In the genomic region with DNA sequence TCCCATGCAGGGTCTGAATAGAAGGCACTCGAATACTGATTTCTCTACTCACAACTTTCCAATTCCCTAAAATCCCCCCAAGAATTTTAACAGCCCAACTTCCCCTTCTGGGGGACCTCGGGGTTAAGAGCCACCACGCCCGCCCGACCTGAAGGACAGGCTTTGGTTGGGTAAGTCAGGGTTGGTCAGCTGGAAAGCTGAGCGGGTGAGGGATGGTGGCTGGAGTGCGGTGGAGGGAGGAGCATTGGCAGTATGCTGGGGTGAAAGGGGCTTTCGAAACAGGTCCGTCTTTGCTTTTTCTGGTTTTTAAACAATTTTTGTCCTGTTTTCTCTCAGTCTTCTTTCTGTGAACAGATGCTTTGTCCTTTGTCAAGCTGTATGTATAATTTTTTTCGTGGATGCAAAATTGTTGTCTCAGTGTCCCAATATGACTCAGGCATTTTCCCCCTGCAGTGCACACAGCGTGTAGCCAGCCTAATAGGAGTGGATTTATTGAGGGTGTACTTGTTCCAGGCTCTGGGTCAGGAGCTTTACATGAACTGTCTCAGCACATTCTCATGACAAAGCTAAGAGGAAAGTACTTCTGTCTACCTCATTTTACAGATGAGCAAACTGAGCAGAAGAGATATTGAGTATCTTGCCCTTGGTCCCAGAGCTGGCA, we compare ENCODE assay signal across 15 cellular contexts. TPM values are rescaled to one million over a fixed set of nuclear protein-coding genes. Genes with fewer than 3 reads are reported as not detected.
DNase-seq lines count a peak whose midpoint lies in the region; ATAC-seq and TF ChIP-seq lines count a peak whose summit lies in the region.
"Had no signal": no experiment of that assay in that cellular context is flagged by ENCODE, and none has a peak within 500 bp of the region (broad histone marks: within the 10 kb centered on the region; RNA-seq: fewer than 3 reads in every experiment).

No MANE protein-coding gene starts in this region.

- H3K27me3 ChIP-seq in H7 (ENCODE audit: control insufficient read depth, insufficient read depth, low read length), result no peaks in the 10 kb centered on the region
- H3K27me3 ChIP-seq in sigmoid colon, result no peaks in the 10 kb centered on the region
- H3K27me3 ChIP-seq in dorsolateral prefrontal cortex, result no peaks in the 10 kb centered on the region
- H3K27me3 ChIP-seq in Caco-2 (replicated peaks; ENCODE audit: control insufficient read depth, insufficient read depth, low read length), result no peaks in the 10 kb centered on the region
- H3K27me3 ChIP-seq: testis had no signal

- 77 to 85% methylated on average over 11 of the region's 11 CpGs for WGBS in sigmoid colon, 2 donors

- peaks cover 91% of the 10 kb centered on the region for H3K4me1 Mint-ChIP-seq in activated CD8-positive, alpha-beta T cell treated with anti-CD3 and anti-CD28 coated beads for 36 hours (ENCODE audit: low read depth)
- H3K4me1 Mint-ChIP-seq in activated CD8-positive, alpha-beta T cell treated with anti-CD3 and anti-CD28 coated beads, Interleukin-2, amount 10 ng/mL, durations not matched to agents 7 days and 5 days (ENCODE audit: low read depth), result peaks cover 76% of the 10 kb centered on the region
- peaks cover 99% of the 10 kb centered on the region for H3K4me1 Mint-ChIP-seq in activated naive CD8-positive, alpha-beta T cell treated with anti-CD3 and anti-CD28 coated beads, Interleukin-2, amount 50 U/mL, for 24 hours
- H3K4me1 Mint-ChIP-seq in Caco-2 (ENCODE audit: low read depth, unreplicated experiment), result peaks cover 39% of the 10 kb centered on the region

- ATAC-seq in activated CD8-positive, alpha-beta T cell treated with anti-CD3 and anti-CD28 coated beads for 36 hours, result no peak
- ATAC-seq in activated CD8-positive, alpha-beta T cell treated with anti-CD3 and anti-CD28 coated beads, Interleukin-2, amount 10 ng/mL, durations not matched to agents 7 days and 5 days, result no peak
- ATAC-seq in activated naive CD8-positive, alpha-beta T cell treated with anti-CD3 and anti-CD28 coated beads, Interleukin-2, amount 50 U/mL, for 24 hours, result no peak
- ATAC-seq: A549, right cardiac atrium had no signal

- no peak for TF ChIP-seq CTCF in activated CD8-positive, alpha-beta T cell treated with anti-CD3 and anti-CD28 coated beads for 36 hours (IDR thresholded peaks at IDR 0.05)
- TF ChIP-seq CTCF in sigmoid colon (IDR thresholded peaks at IDR 0.05), result no peak
- TF ChIP-seq CTCF in dorsolateral prefrontal cortex (IDR thresholded peaks at IDR 0.05 in 54 of 56, conservative IDR thresholded peaks at IDR 0.05 in 2 of 56; ENCODE audit: low read depth in 1 of 56, partially characterized antibody in 56 of 56), result no peak
- TF ChIP-seq CTCF in Caco-2 (IDR thresholded peaks at IDR 0.05; ENCODE audit: insufficient read depth in 1 of 2, low read depth in 1 of 2, low read length in 1 of 2, severe bottlenecking in 1 of 2, unreplicated experiment in 1 of 2), result no peak

- H3K4me3 ChIP-seq in H7 (ENCODE audit: insufficient read depth, low read depth, low read length) (no peak overlapping the region), sigmoid colon (no peak overlapping the region), dorsolateral prefrontal cortex (no peak overlapping the region), Caco-2 (ENCODE audit: low read depth, low read length) (no peak overlapping the region)
- H3K4me3 ChIP-seq: A549, GM23248, testis had no signal

- intact Hi-C loops in activated CD8-positive, alpha-beta T cell treated with anti-CD3 and anti-CD28 coated beads for 36 hours (cut with micrococcal nuclease), result no loop called here
- intact Hi-C loops in sigmoid colon (cut with DNase I) (no loop called here), dorsolateral prefrontal cortex (cut with DNase I) (no loop called here), Caco-2 (cut with micrococcal nuclease; ENCODE audit: unreplicated experiment) (no loop called here)

- H3K36me3 ChIP-seq in H7 (replicated peaks; ENCODE audit: control insufficient read depth, insufficient read depth, low read length) (no peaks in the 10 kb centered on the region), sigmoid colon (no peaks in the 10 kb centered on the region), Caco-2 (ENCODE audit: control insufficient read depth, insufficient read depth, low read length) (peaks cover 2% of the 10 kb centered on the region; the same call in 1 of the 2 replicates)

- no peaks in the 10 kb centered on the region for H3K27me3 Mint-ChIP-seq in activated CD8-positive, alpha-beta T cell treated with anti-CD3 and anti-CD28 coated beads for 36 hours
- no peaks in the 10 kb centered on the region for H3K27me3 Mint-ChIP-seq in activated CD8-positive, alpha-beta T cell treated with anti-CD3 and anti-CD28 coated beads, Interleukin-2, amount 10 ng/mL, durations not matched to agents 7 days and 5 days (ENCODE audit: low read depth)
- H3K27me3 Mint-ChIP-seq in activated naive CD8-positive, alpha-beta T cell treated with anti-CD3 and anti-CD28 coated beads, Interleukin-2, amount 50 U/mL, for 24 hours, result no peaks in the 10 kb centered on the region
- H3K27me3 Mint-ChIP-seq in Caco-2 (ENCODE audit: insufficient read depth, unreplicated experiment), result no peaks in the 10 kb centered on the region

- no peak for TF ChIP-seq EP300 in sigmoid colon (IDR thresholded peaks at IDR 0.05)

- no peak for DNase-seq in activated CD8-positive, alpha-beta T cell treated with anti-CD3 and anti-CD28 coated beads for 36 hours
- DNase-seq in activated CD8-positive, alpha-beta T cell treated with anti-CD3 and anti-CD28 coated beads, Interleukin-2, amount 10 ng/mL, durations not matched to agents 7 days and 5 days, result no peak
- DNase-seq in H7, result peak; percentile 57
- no peak for DNase-seq in activated naive CD8-positive, alpha-beta T cell treated with anti-CD3 and anti-CD28 coated beads, Interleukin-2, amount 50 U/mL, for 24 hours
- peak; percentile 48 for DNase-seq in sigmoid colon
- no peak for DNase-seq in dorsolateral prefrontal cortex
- DNase-seq in Caco-2, result no peak
- no peak for DNase-seq in 8988T
- DNase-seq: GM23248, hypothalamus, Karpas-422, T-helper 1 cell, testis had no signal

- H3K9me3 ChIP-seq in sigmoid colon, result no peaks in the 10 kb centered on the region
- no peaks in the 10 kb centered on the region for H3K9me3 ChIP-seq in Caco-2
- H3K9me3 ChIP-seq: A549, testis had no signal

- no TSS peak for BruUV-seq in Caco-2 (replicated peaks; lab: Mats Ljungman, UMichigan)

- no peak for TF ChIP-seq POLR2A in sigmoid colon (IDR thresholded peaks at IDR 0.05)

- H3K27ac ChIP-seq in sigmoid colon (no peak overlapping the region), dorsolateral prefrontal cortex (no peak overlapping the region)
- H3K27ac ChIP-seq: A549, GM23248, testis had no signal

- H3K9me3 Mint-ChIP-seq in activated CD8-positive, alpha-beta T cell treated with anti-CD3 and anti-CD28 coated beads for 36 hours, result no peaks in the 10 kb centered on the region
- no peaks in the 10 kb centered on the region for H3K9me3 Mint-ChIP-seq in activated CD8-positive, alpha-beta T cell treated with anti-CD3 and anti-CD28 coated beads, Interleukin-2, amount 10 ng/mL, durations not matched to agents 7 days and 5 days (ENCODE audit: insufficient read depth)
- H3K9me3 Mint-ChIP-seq in activated naive CD8-positive, alpha-beta T cell treated with anti-CD3 and anti-CD28 coated beads, Interleukin-2, amount 50 U/mL, for 24 hours, result no peaks in the 10 kb centered on the region
- no peaks in the 10 kb centered on the region for H3K9me3 Mint-ChIP-seq in Caco-2 (ENCODE audit: unreplicated experiment)

- no peak overlapping the region for H3K4me3 Mint-ChIP-seq in activated CD8-positive, alpha-beta T cell treated with anti-CD3 and anti-CD28 coated beads for 36 hours
- H3K4me3 Mint-ChIP-seq in activated CD8-positive, alpha-beta T cell treated with anti-CD3 and anti-CD28 coated beads, Interleukin-2, amount 10 ng/mL, durations not matched to agents 7 days and 5 days, result no peak overlapping the region
- no peak overlapping the region for H3K4me3 Mint-ChIP-seq in activated naive CD8-positive, alpha-beta T cell treated with anti-CD3 and anti-CD28 coated beads, Interleukin-2, amount 50 U/mL, for 24 hours
- H3K4me3 Mint-ChIP-seq in Caco-2 (ENCODE audit: unreplicated experiment), result no peak overlapping the region

- peak overlapping the region; percentile 11 for H3K27ac Mint-ChIP-seq in activated CD8-positive, alpha-beta T cell treated with anti-CD3 and anti-CD28 coated beads for 36 hours
- H3K27ac Mint-ChIP-seq in activated CD8-positive, alpha-beta T cell treated with anti-CD3 and anti-CD28 coated beads, Interleukin-2, amount 10 ng/mL, durations not matched to agents 7 days and 5 days, result no peak overlapping the region
- peak overlapping the region; percentile 75 for H3K27ac Mint-ChIP-seq in activated naive CD8-positive, alpha-beta T cell treated with anti-CD3 and anti-CD28 coated beads, Interleukin-2, amount 50 U/mL, for 24 hours
- H3K27ac Mint-ChIP-seq in Caco-2 (ENCODE audit: unreplicated experiment), result no peak overlapping the region

- H3K36me3 Mint-ChIP-seq in activated CD8-positive, alpha-beta T cell treated with anti-CD3 and anti-CD28 coated beads for 36 hours (ENCODE audit: low read depth), result peaks cover 6% of the 10 kb centered on the region
- peaks cover 12% of the 10 kb centered on the region for H3K36me3 Mint-ChIP-seq in activated CD8-positive, alpha-beta T cell treated with anti-CD3 and anti-CD28 coated beads, Interleukin-2, amount 10 ng/mL, durations not matched to agents 7 days and 5 days (ENCODE audit: low read depth)
- H3K36me3 Mint-ChIP-seq in activated naive CD8-positive, alpha-beta T cell treated with anti-CD3 and anti-CD28 coated beads, Interleukin-2, amount 50 U/mL, for 24 hours (ENCODE audit: low read depth), result peaks cover 9% of the 10 kb centered on the region
- peaks cover 67% of the 10 kb centered on the region for H3K36me3 Mint-ChIP-seq in Caco-2 (ENCODE audit: insufficient read depth, unreplicated experiment)

- POLR2A ChIA-PET in activated CD8-positive, alpha-beta T cell treated with anti-CD3 and anti-CD28 coated beads for 36 hours (lab: Charles Lee), result interaction anchor here (0.8 kb wide), 1 partner anchor 20 kb away, joined by 4 read pairs; no protein-coding TSS in a partner anchor
- POLR2A ChIA-PET in activated CD8-positive, alpha-beta T cell treated with anti-CD3 and anti-CD28 coated beads, Interleukin-2, amount 10 ng/mL, durations not matched to agents 7 days and 5 days (lab: Charles Lee), result interaction anchor here (0.7 kb wide), 1 partner anchor 21 kb away, joined by 3 read pairs; no protein-coding TSS in a partner anchor
- POLR2A ChIA-PET in Caco-2 (lab: Charles Lee), result no interaction called here

- CTCF ChIA-PET in activated CD8-positive, alpha-beta T cell treated with anti-CD3 and anti-CD28 coated beads for 36 hours (lab: Charles Lee), result interaction anchor here (0.8 to 1.5 kb wide), 4 partner anchors 10 to 127 kb away, joined by 3 to 5 read pairs (median 4); a partner anchor contains a TSS
- CTCF ChIA-PET in activated CD8-positive, alpha-beta T cell treated with anti-CD3 and anti-CD28 coated beads, Interleukin-2, amount 10 ng/mL, durations not matched to agents 7 days and 5 days (lab: Charles Lee), result no interaction called here
- CTCF ChIA-PET in Caco-2 (lab: Charles Lee), result interaction anchor here (0.6 kb wide), 1 partner anchor 128 kb away, joined by 3 read pairs; no protein-coding TSS in a partner anchor

- peaks cover 0 to 75% (median 71%) of the 10 kb centered on the region in 4 donors for H3K4me1 ChIP-seq in sigmoid colon
- H3K4me1 ChIP-seq in Caco-2, result no peaks in the 10 kb centered on the region; the same call in 1 of the 2 replicates

RNA-seq across cellular contexts. Expression of a gene that starts 50.9 kb away (rescaled TPM):
- total RNA-seq in activated CD8-positive, alpha-beta T cell treated with anti-CD3 and anti-CD28 coated beads for 36 hours, result 100 to 1,000 TPM; 118 TPM
- total RNA-seq in activated CD8-positive, alpha-beta T cell treated with anti-CD3 and anti-CD28 coated beads, Interleukin-2, amount 10 ng/mL, durations not matched to agents 7 days and 5 days, result 100 to 1,000 TPM; 140 to 151 TPM
- 107 and 131 TPM in 2 replicates for total RNA-seq in H7 (2014; rRNA removed; shearing (Covaris generic))
- 10 to 100 TPM; 59.7 to 78.9 (median 64.4) TPM for total RNA-seq in sigmoid colon
- polyA plus RNA-seq in sigmoid colon, result 100 to 1,000 TPM; 104 to 200 (median 118) TPM
- 10 to 100 TPM; 28.8 to 87.6 (median 61.8) TPM for total RNA-seq in dorsolateral prefrontal cortex
- 244 and 253 TPM in 2 replicates for total RNA-seq in Caco-2 (2022)

Comparison
In these comparisons a context has a peak if more than half of its experiments do, and no peak if none do; other contexts are left out.
1. H3K27ac Mint-ChIP-seq: peak in activated CD8-positive, alpha-beta T cell treated with anti-CD3 and anti-CD28 coated beads for 36 hours (single experiment) and activated naive CD8-positive, alpha-beta T cell treated with anti-CD3 and anti-CD28 coated beads, Interleukin-2, amount 50 U/mL, for 24 hours (single experiment); none in activated CD8-positive, alpha-beta T cell treated with anti-CD3 and anti-CD28 coated beads, Interleukin-2, amount 10 ng/mL, durations not matched to agents 7 days and 5 days (single experiment) and Caco-2 (single experiment).
2. DNase-seq: peak in H7 (single experiment) and sigmoid colon (single experiment); none in activated CD8-positive, alpha-beta T cell treated with anti-CD3 and anti-CD28 coated beads for 36 hours (single experiment), activated CD8-positive, alpha-beta T cell treated with anti-CD3 and anti-CD28 coated beads, Interleukin-2, amount 10 ng/mL, durations not matched to agents 7 days and 5 days (single experiment), activated naive CD8-positive, alpha-beta T cell treated with anti-CD3 and anti-CD28 coated beads, Interleukin-2, amount 50 U/mL, for 24 hours (single experiment), dorsolateral prefrontal cortex (0 of 10), Caco-2 (0 of 2) and 8988T (single experiment).